Comparison of ENCODE assay signal across 8 cellular contexts in the genomic region with DNA sequence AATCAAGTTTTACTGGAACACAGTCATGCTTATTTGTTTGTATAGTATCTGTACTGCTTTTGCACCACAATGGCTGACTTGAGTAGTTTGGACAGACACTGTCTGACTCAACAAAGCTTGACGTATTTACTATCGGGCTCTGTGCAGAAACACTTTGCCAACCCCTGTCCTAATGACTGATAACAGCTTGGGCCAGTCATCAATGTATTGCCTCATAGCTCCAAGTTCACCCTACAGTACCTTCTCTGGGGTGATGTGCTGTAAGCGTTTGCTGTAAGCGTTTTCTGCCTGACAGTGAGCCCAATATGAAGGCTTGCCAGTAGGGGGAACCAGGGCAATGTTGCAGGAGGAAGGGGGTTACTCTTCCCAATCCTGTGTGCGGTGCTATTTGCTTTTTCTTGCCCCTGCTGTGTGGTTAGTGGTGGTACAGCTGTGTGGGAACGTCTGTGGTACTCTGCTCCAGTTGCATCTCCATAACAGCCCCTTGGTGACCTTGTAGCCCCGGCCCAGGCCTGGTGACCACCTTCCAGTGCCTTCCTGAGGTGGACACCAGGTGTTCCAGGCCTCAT. TPM values are rescaled to one million over a fixed set of nuclear protein-coding genes. Genes with fewer than 3 reads are reported as not detected.
DNase-seq lines count a peak whose midpoint lies in the region; ATAC-seq and FAIRE-seq lines count a peak whose summit lies in the region.

No MANE protein-coding gene starts in this region.

- no peaks in the 10 kb centered on the region for H3K4me1 Mint-ChIP-seq in activated CD4-positive, alpha-beta T cell treated with anti-CD3 and anti-CD28 coated beads, Interleukin-2, amount 10 ng/mL, durations not matched to agents 24 days and 14 days

- H3K4me3 Mint-ChIP-seq in activated CD4-positive, alpha-beta T cell treated with anti-CD3 and anti-CD28 coated beads, Interleukin-2, amount 10 ng/mL, durations not matched to agents 24 days and 14 days: no peak overlapping the region

- DNase-seq in AG08396 (ENCODE audit: low spot score): peak; percentile 80
- no peak for DNase-seq in GM19239 (ENCODE audit: insufficient read length, low spot score)
- DNase-seq in NCI-H748 (lab: John Stamatoyannopoulos, UW; ENCODE audit: unreplicated experiment): peak; percentile 59
- peak; percentile 51 for DNase-seq in cerebellar cortex (ENCODE audit: low spot score)
- peak; percentile 48 to 55 for DNase-seq in lung microvascular endothelial cell (ENCODE audit: low read depth in 2 of 2)
- DNase-seq in activated CD4-positive, alpha-beta T cell treated with anti-CD3 and anti-CD28 coated beads, Interleukin-2, amount 10 ng/mL, durations not matched to agents 24 days and 14 days: no peak

- H3K27me3 Mint-ChIP-seq in activated CD4-positive, alpha-beta T cell treated with anti-CD3 and anti-CD28 coated beads, Interleukin-2, amount 10 ng/mL, durations not matched to agents 24 days and 14 days: peaks cover 37% of the 10 kb centered on the region

- no peak overlapping the region for H3K27ac Mint-ChIP-seq in activated CD4-positive, alpha-beta T cell treated with anti-CD3 and anti-CD28 coated beads, Interleukin-2, amount 10 ng/mL, durations not matched to agents 24 days and 14 days

- FAIRE-seq in GM19239 (lab: Jason Lieb, UNC): peak; percentile 11

- intact Hi-C loops in activated CD4-positive, alpha-beta T cell treated with anti-CD3 and anti-CD28 coated beads, Interleukin-2, amount 10 ng/mL, durations not matched to agents 24 days and 14 days (cut with micrococcal nuclease): no loop called here

- ATAC-seq in HG02623 (IDR thresholded peaks at IDR 0.05; ENCODE audit: unreplicated experiment) (no peak), GM18870 (IDR thresholded peaks at IDR 0.05; ENCODE audit: unreplicated experiment) (no peak)

- H3K36me3 Mint-ChIP-seq in activated CD4-positive, alpha-beta T cell treated with anti-CD3 and anti-CD28 coated beads, Interleukin-2, amount 10 ng/mL, durations not matched to agents 24 days and 14 days (ENCODE audit: low read depth): no peaks in the 10 kb centered on the region

- H3K9me3 Mint-ChIP-seq in activated CD4-positive, alpha-beta T cell treated with anti-CD3 and anti-CD28 coated beads, Interleukin-2, amount 10 ng/mL, durations not matched to agents 24 days and 14 days: no peaks in the 10 kb centered on the region

RNA-seq across cellular contexts. Expression of a gene that starts 5.4 kb away (rescaled TPM):
- not detected in 2 replicates for total RNA-seq in lung microvascular endothelial cell
- 0.05 TPM in 1 of 2 replicates, not detected in the other for total RNA-seq in activated CD4-positive, alpha-beta T cell treated with anti-CD3 and anti-CD28 coated beads, Interleukin-2, amount 10 ng/mL, durations not matched to agents 24 days and 14 days

RNA-seq across cellular contexts. Expression of a gene that starts 31.3 kb away (rescaled TPM):
- total RNA-seq in lung microvascular endothelial cell: 8.1 and 11.3 TPM in 2 replicates
- total RNA-seq in activated CD4-positive, alpha-beta T cell treated with anti-CD3 and anti-CD28 coated beads, Interleukin-2, amount 10 ng/mL, durations not matched to agents 24 days and 14 days: 73.4 and 78.9 TPM in 2 replicates

Comparison
In these comparisons a context has a peak if more than half of its experiments do, and no peak if none do; other contexts are left out.
1. DNase-seq: peak in AG08396 (single experiment), NCI-H748 (single experiment), cerebellar cortex (single experiment) and lung microvascular endothelial cell (2 of 2); none in GM19239 (single experiment) and activated CD4-positive, alpha-beta T cell treated with anti-CD3 and anti-CD28 coated beads, Interleukin-2, amount 10 ng/mL, durations not matched to agents 24 days and 14 days (single experiment).